ENCODE assay signal across 1 cellular context in the genomic region with DNA sequence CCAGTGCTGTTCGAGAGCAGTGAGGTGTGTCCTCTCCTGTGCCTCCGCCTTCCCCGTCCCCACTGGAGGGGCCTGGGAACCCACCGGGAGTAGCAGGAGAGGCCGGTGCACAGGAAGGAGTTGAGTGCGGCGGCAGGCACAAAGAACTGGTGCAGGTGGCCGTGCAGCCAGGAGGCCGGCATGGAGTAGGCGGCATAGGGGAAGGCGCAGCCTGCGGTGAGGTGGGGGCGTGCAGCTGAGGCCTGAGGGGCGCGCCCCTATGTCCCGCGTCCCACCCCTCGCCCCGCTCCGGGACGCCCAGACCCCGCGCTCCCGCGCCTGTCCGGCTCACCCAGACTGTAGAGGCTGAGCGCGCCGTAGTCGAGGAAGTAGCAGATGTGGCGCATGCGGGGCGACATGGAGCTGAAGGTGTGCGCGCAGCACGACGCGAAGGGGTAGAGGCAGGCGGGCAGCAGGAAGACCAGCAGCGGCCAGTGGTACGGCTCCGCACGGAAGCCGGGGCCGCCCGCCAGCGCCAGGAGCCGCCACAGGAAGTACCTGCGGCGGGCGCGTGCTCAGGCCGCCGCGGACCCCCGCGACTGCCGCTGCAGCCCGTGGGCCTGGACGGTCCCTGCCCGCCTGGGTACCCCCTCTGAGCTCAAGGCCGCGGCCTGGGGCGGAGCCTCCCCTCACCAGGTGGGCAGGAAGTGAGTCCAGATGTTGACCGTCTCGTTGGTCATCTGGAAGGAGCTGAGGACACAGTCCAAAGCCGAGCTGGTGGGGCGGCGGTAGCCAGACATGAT.
TF ChIP-seq lines count a peak whose summit lies in the region.

No MANE protein-coding gene starts in this region.

TF ChIP-seq in HepG2, 621 proteins besides CTCF, POLR2A, EP300 and RAD21 (continues in another document):
- TF ChIP-seq SAFB2 (CRISPR knock-in tag; IDR thresholded peaks at IDR 0.05; ENCODE audit: borderline replicate concordance, low read depth): peak; percentile 40; the same call in 1 of the 2 replicates
- TF ChIP-seq TCF12 (IDR thresholded peaks at IDR 0.05): no peak
- peak; percentile 51; the same call in 1 of the 2 replicates for TF ChIP-seq TCF12 (CRISPR knock-in tag; IDR thresholded peaks at IDR 0.05)
- no peak for TF ChIP-seq ZNF777 (CRISPR knock-in tag; IDR thresholded peaks at IDR 0.05)
- TF ChIP-seq ZNF33B (CRISPR knock-in tag; IDR thresholded peaks at IDR 0.05): peak; percentile 55; the same call in 1 of the 2 replicates
- TF ChIP-seq RBFOX2 (IDR thresholded peaks at IDR 0.05; ENCODE audit: low read depth, low read length): peak; percentile 61
- TF ChIP-seq, protein P1, sequence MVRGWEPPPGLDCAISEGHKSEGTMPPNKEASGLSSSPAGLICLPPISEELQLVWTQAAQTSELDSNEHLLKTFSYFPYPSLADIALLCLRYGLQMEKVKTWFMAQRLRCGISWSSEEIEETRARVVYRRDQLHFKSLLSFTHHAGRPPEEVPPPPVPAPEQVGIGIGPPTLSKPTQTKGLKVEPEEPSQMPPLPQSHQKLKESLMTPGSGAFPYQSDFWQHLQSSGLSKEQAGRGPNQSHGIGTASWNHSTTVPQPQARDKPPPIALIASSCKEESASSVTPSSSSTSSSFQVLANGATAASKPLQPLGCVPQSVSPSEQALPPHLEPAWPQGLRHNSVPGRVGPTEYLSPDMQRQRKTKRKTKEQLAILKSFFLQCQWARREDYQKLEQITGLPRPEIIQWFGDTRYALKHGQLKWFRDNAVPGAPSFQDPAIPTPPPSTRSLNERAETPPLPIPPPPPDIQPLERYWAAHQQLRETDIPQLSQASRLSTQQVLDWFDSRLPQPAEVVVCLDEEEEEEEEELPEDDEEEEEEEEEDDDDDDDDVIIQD (CRISPR knock-in tag; IDR thresholded peaks at IDR 0.05; ENCODE audit: low read depth): no peak
- peak; percentile 46; the same call in 1 of the 2 replicates for TF ChIP-seq ESRRA (CRISPR knock-in tag; IDR thresholded peaks at IDR 0.05; ENCODE audit: low read depth)
- peak; percentile 65; the same call in 1 of the 2 replicates for TF ChIP-seq ATF7-NPFF (CRISPR knock-in tag; IDR thresholded peaks at IDR 0.05; ENCODE audit: low read depth)
- TF ChIP-seq ZNF430 (CRISPR knock-in tag; IDR thresholded peaks at IDR 0.05): peak; percentile 61
- TF ChIP-seq AHR (CRISPR knock-in tag; IDR thresholded peaks at IDR 0.05): peak; percentile 20; the same call in 1 of the 2 replicates
- 0 out of 2 replicates have a peak, but pooled peaks have one; percentile 63 for TF ChIP-seq ZNF605 (CRISPR knock-in tag; IDR thresholded peaks at IDR 0.05)
- TF ChIP-seq, protein P2, sequence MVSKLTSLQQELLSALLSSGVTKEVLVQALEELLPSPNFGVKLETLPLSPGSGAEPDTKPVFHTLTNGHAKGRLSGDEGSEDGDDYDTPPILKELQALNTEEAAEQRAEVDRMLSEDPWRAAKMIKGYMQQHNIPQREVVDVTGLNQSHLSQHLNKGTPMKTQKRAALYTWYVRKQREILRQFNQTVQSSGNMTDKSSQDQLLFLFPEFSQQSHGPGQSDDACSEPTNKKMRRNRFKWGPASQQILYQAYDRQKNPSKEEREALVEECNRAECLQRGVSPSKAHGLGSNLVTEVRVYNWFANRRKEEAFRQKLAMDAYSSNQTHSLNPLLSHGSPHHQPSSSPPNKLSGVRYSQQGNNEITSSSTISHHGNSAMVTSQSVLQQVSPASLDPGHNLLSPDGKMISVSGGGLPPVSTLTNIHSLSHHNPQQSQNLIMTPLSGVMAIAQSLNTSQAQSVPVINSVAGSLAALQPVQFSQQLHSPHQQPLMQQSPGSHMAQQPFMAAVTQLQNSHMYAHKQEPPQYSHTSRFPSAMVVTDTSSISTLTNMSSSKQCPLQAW (CRISPR knock-in tag; IDR thresholded peaks at IDR 0.05): no peak
- TF ChIP-seq, protein P3, sequence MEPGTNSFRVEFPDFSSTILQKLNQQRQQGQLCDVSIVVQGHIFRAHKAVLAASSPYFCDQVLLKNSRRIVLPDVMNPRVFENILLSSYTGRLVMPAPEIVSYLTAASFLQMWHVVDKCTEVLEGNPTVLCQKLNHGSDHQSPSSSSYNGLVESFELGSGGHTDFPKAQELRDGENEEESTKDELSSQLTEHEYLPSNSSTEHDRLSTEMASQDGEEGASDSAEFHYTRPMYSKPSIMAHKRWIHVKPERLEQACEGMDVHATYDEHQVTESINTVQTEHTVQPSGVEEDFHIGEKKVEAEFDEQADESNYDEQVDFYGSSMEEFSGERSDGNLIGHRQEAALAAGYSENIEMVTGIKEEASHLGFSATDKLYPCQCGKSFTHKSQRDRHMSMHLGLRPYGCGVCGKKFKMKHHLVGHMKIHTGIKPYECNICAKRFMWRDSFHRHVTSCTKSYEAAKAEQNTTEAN (CRISPR knock-in tag; conservative IDR thresholded peaks at IDR 0.05): 0 out of 2 replicates have a peak, but pooled peaks have one; percentile 78
- TF ChIP-seq, protein P4, sequence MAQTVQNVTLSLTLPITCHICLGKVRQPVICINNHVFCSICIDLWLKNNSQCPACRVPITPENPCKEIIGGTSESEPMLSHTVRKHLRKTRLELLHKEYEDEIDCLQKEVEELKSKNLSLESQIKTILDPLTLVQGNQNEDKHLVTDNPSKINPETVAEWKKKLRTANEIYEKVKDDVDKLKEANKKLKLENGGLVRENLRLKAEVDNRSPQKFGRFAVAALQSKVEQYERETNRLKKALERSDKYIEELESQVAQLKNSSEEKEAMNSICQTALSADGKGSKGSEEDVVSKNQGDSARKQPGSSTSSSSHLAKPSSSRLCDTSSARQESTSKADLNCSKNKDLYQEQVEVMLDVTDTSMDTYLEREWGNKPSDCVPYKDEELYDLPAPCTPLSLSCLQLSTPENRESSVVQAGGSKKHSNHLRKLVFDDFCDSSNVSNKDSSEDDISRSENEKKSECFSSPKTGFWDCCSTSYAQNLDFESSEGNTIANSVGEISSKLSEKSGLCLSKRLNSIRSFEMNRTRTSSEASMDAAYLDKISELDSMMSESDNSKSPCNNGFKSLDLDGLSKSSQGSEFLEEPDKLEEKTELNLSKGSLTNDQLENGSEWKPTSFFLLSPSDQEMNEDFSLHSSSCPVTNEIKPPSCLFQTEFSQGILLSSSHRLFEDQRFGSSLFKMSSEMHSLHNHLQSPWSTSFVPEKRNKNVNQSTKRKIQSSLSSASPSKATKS (CRISPR knock-in tag; IDR thresholded peaks at IDR 0.05): no peak
- TF ChIP-seq NCOA2 (CRISPR knock-in tag; IDR thresholded peaks at IDR 0.05): no peak
- TF ChIP-seq KDM5B (CRISPR knock-in tag; IDR thresholded peaks at IDR 0.05; ENCODE audit: borderline replicate concordance): peak; percentile 89
- TF ChIP-seq, protein P5, sequence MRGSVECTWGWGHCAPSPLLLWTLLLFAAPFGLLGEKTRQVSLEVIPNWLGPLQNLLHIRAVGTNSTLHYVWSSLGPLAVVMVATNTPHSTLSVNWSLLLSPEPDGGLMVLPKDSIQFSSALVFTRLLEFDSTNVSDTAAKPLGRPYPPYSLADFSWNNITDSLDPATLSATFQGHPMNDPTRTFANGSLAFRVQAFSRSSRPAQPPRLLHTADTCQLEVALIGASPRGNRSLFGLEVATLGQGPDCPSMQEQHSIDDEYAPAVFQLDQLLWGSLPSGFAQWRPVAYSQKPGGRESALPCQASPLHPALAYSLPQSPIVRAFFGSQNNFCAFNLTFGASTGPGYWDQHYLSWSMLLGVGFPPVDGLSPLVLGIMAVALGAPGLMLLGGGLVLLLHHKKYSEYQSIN (CRISPR knock-in tag; IDR thresholded peaks at IDR 0.05; ENCODE audit: borderline replicate concordance): no peak
- TF ChIP-seq, protein P6, sequence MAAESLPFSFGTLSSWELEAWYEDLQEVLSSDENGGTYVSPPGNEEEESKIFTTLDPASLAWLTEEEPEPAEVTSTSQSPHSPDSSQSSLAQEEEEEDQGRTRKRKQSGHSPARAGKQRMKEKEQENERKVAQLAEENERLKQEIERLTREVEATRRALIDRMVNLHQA (CRISPR knock-in tag; IDR thresholded peaks at IDR 0.05): no peak
- TF ChIP-seq, protein P7, sequence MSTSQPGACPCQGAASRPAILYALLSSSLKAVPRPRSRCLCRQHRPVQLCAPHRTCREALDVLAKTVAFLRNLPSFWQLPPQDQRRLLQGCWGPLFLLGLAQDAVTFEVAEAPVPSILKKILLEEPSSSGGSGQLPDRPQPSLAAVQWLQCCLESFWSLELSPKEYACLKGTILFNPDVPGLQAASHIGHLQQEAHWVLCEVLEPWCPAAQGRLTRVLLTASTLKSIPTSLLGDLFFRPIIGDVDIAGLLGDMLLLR (CRISPR knock-in tag; IDR thresholded peaks at IDR 0.05): peak; percentile 31; the same call in 1 of the 2 replicates
- TF ChIP-seq, protein P8, sequence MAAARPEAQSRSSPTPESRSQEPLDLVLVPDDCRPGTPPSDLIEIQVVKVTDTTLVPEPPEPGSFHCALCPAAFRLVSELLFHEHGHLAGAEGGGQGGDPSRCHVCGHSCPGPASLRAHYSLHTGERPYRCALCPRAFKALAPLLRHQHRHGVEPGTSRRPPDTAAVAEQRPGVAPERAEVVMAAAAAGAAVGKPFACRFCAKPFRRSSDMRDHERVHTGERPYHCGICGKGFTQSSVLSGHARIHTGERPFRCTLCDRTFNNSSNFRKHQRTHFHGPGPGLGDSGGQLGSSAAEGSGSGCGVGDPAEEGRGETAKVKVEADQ (CRISPR knock-in tag; IDR thresholded peaks at IDR 0.05; ENCODE audit: borderline replicate concordance): no peak
- TF ChIP-seq ELF3 (CRISPR knock-in tag; IDR thresholded peaks at IDR 0.05): no peak
- no peak for TF ChIP-seq HNF4A (CRISPR knock-in tag; IDR thresholded peaks at IDR 0.05)
- TF ChIP-seq, protein P9, sequence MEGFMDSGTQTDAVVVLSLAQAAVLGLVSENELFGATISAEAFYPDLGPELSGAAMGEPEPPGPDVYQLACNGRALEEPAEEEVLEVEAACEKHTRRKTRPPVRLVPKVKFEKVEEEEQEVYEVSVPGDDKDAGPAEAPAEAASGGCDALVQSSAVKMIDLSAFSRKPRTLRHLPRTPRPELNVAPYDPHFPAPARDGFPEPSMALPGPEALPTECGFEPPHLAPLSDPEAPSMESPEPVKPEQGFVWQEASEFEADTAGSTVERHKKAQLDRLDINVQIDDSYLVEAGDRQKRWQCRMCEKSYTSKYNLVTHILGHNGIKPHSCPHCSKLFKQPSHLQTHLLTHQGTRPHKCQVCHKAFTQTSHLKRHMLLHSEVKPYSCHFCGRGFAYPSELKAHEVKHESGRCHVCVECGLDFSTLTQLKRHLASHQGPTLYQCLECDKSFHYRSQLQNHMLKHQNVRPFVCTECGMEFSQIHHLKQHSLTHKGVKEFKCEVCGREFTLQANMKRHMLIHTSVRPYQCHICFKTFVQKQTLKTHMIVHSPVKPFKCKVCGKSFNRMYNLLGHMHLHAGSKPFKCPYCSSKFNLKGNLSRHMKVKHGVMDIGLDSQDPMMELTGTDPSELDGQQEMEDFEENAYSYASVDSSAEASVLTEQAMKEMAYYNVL (CRISPR knock-in tag; IDR thresholded peaks at IDR 0.05; ENCODE audit: borderline replicate concordance): 0 out of 2 replicates have a peak, but pooled peaks have one; percentile 56
- no peak for TF ChIP-seq FOXJ3 (CRISPR knock-in tag; IDR thresholded peaks at IDR 0.05; ENCODE audit: borderline replicate concordance)
- TF ChIP-seq JUND (CRISPR knock-in tag; IDR thresholded peaks at IDR 0.05): no peak
- no peak for TF ChIP-seq ZNF124 (CRISPR knock-in tag; IDR thresholded peaks at IDR 0.05)
- TF ChIP-seq ZNF619 (CRISPR knock-in tag; IDR thresholded peaks at IDR 0.05): 0 out of 2 replicates have a peak, but pooled peaks have one; percentile 27
- TF ChIP-seq ZBTB42 (CRISPR knock-in tag; IDR thresholded peaks at IDR 0.05): peak; percentile 89
- TF ChIP-seq, protein P10, sequence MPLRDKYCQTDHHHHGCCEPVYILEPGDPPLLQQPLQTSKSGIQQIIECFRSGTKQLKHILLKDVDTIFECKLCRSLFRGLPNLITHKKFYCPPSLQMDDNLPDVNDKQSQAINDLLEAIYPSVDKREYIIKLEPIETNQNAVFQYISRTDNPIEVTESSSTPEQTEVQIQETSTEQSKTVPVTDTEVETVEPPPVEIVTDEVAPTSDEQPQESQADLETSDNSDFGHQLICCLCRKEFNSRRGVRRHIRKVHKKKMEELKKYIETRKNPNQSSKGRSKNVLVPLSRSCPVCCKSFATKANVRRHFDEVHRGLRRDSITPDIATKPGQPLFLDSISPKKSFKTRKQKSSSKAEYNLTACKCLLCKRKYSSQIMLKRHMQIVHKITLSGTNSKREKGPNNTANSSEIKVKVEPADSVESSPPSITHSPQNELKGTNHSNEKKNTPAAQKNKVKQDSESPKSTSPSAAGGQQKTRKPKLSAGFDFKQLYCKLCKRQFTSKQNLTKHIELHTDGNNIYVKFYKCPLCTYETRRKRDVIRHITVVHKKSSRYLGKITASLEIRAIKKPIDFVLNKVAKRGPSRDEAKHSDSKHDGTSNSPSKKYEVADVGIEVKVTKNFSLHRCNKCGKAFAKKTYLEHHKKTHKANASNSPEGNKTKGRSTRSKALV (CRISPR knock-in tag; IDR thresholded peaks at IDR 0.05): 0 out of 2 replicates have a peak, but pooled peaks have one; percentile 22
- TF ChIP-seq ZNF891 (CRISPR knock-in tag; IDR thresholded peaks at IDR 0.05): 0 out of 2 replicates have a peak, but pooled peaks have one; percentile 47
- TF ChIP-seq, protein P11, sequence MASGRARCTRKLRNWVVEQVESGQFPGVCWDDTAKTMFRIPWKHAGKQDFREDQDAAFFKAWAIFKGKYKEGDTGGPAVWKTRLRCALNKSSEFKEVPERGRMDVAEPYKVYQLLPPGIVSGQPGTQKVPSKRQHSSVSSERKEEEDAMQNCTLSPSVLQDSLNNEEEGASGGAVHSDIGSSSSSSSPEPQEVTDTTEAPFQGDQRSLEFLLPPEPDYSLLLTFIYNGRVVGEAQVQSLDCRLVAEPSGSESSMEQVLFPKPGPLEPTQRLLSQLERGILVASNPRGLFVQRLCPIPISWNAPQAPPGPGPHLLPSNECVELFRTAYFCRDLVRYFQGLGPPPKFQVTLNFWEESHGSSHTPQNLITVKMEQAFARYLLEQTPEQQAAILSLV (CRISPR knock-in tag; IDR thresholded peaks at IDR 0.05; ENCODE audit: borderline replicate concordance): peak; percentile 81; the same call in 1 of the 2 replicates
- TF ChIP-seq CHCHD3 (CRISPR knock-in tag; IDR thresholded peaks at IDR 0.05): 0 out of 2 replicates have a peak, but pooled peaks have one; percentile 60
- no peak for TF ChIP-seq ZNF317 (CRISPR knock-in tag; IDR thresholded peaks at IDR 0.05)
- no peak for TF ChIP-seq MXI1 (IDR thresholded peaks at IDR 0.05; ENCODE audit: borderline replicate concordance, low read depth, low read length)
- TF ChIP-seq ZNF451 (CRISPR knock-in tag; IDR thresholded peaks at IDR 0.05): peak; percentile 72; the same call in 1 of the 2 replicates
- TF ChIP-seq ZNF607 (CRISPR knock-in tag; IDR thresholded peaks at IDR 0.05; ENCODE audit: borderline replicate concordance): peak; percentile 73; the same call in 1 of the 2 replicates
- no peak for TF ChIP-seq ELF1 (CRISPR knock-in tag; IDR thresholded peaks at IDR 0.05)
- TF ChIP-seq HNRNPK (IDR thresholded peaks at IDR 0.05; ENCODE audit: low read depth, low read length, poor library complexity, severe bottlenecking): peak; percentile 22
- TF ChIP-seq CAMTA2 (CRISPR knock-in tag; IDR thresholded peaks at IDR 0.05; ENCODE audit: borderline replicate concordance): 0 out of 2 replicates have a peak, but pooled peaks have one; percentile 62
- no peak for TF ChIP-seq MTF2 (CRISPR knock-in tag; IDR thresholded peaks at IDR 0.05; ENCODE audit: borderline replicate concordance)
- TF ChIP-seq, protein P12, sequence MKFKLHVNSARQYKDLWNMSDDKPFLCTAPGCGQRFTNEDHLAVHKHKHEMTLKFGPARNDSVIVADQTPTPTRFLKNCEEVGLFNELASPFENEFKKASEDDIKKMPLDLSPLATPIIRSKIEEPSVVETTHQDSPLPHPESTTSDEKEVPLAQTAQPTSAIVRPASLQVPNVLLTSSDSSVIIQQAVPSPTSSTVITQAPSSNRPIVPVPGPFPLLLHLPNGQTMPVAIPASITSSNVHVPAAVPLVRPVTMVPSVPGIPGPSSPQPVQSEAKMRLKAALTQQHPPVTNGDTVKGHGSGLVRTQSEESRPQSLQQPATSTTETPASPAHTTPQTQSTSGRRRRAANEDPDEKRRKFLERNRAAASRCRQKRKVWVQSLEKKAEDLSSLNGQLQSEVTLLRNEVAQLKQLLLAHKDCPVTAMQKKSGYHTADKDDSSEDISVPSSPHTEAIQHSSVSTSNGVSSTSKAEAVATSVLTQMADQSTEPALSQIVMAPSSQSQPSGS (CRISPR knock-in tag; IDR thresholded peaks at IDR 0.05): no peak
- peak; percentile 43 for TF ChIP-seq ZMYM3 (CRISPR knock-in tag; IDR thresholded peaks at IDR 0.05)
